7 cellular contexts compared by ENCODE assay signal in genomic region chr11:19951558-19952083, GRCh38.
DNase-seq lines count a peak whose midpoint lies in the region; ATAC-seq, FAIRE-seq and TF ChIP-seq lines count a peak whose summit lies in the region.

No MANE protein-coding gene starts in this region.

- H3K27me3 ChIP-seq in body of pancreas (no peaks in the 10 kb centered on the region), subcutaneous abdominal adipose tissue (ENCODE audit: control insufficient read depth in 5 of 5, insufficient read depth in 4 of 5, low read length in 5 of 5) (no peaks in the 10 kb centered on the region)

- TF ChIP-seq CTCF in body of pancreas (IDR thresholded peaks at IDR 0.05), result peak; percentile 35 to 91 (median 76)

- ATAC-seq in GM19455 (IDR thresholded peaks at IDR 0.05; ENCODE audit: unreplicated experiment) (peak; percentile 84), HG03432 (IDR thresholded peaks at IDR 0.05; ENCODE audit: unreplicated experiment) (peak; percentile 89), body of pancreas (peak; percentile 57)

- peak overlapping the region in 1 of 5 donors; percentile 24 for H3K9ac ChIP-seq in subcutaneous abdominal adipose tissue (ENCODE audit: low read length in 5 of 5)

- no peak overlapping the region for H3K4me3 ChIP-seq in body of pancreas
- H3K4me3 ChIP-seq in subcutaneous abdominal adipose tissue (ENCODE audit: low read depth in 1 of 5, low read length in 5 of 5), result peak overlapping the region in 4 of 5 donors; percentile 19 to 45 (median 36)

- 5 to 6% methylated on average over 5 of the region's 5 CpGs for WGBS in body of pancreas, 2 donors

- peak; percentile 65 for DNase-seq in EL
- DNase-seq in NCI-H69 (lab: John Stamatoyannopoulos, UW), result peak; percentile 86
- DNase-seq in body of pancreas, result peak in 1 of 4 donors; percentile 31

- intact Hi-C loops in body of pancreas (cut with DNase I), result no loop called here

- H3K4me1 ChIP-seq in body of pancreas (peaks cover 45% of the 10 kb centered on the region), subcutaneous abdominal adipose tissue (ENCODE audit: control insufficient read depth in 5 of 5, insufficient read depth in 5 of 5, low read length in 5 of 5) (peaks cover 0 to 22% (median 0%) of the 10 kb centered on the region in 5 donors)

- H3K36me3 ChIP-seq in body of pancreas (replicated peaks in 1 of 2; ENCODE audit: insufficient read depth in 1 of 2, low read depth in 2 of 2) (peaks cover 0 to 6% of the 10 kb centered on the region in 2 donors), subcutaneous abdominal adipose tissue (ENCODE audit: control insufficient read depth in 5 of 5, insufficient read depth in 5 of 5, low read length in 5 of 5) (peaks cover 0 to 9% (median 4%) of the 10 kb centered on the region in 5 donors)

- TF ChIP-seq POLR2A in body of pancreas (IDR thresholded peaks at IDR 0.05), result no peak

- H3K9me3 ChIP-seq in body of pancreas (no peaks in the 10 kb centered on the region), subcutaneous abdominal adipose tissue (ENCODE audit: control insufficient read depth in 5 of 5, low read length in 5 of 5) (no peaks in the 10 kb centered on the region)

- H3K27ac ChIP-seq in body of pancreas, result peak overlapping the region; percentile 13 to 74 (median 40)
- H3K27ac ChIP-seq in subcutaneous abdominal adipose tissue (ENCODE audit: low read depth, low read length), result no peak overlapping the region

- peak; percentile 69 for FAIRE-seq in islet of Langerhans (lab: Jason Lieb, UNC)

Comparison
In these comparisons a context has a peak if more than half of its experiments do, and no peak if none do; other contexts are left out.
1. H3K4me3 ChIP-seq: peak in subcutaneous abdominal adipose tissue (4 of 5); none in body of pancreas (0 of 2).
2. Peak in every context shown above with its lines, with median percentiles within 50 percentile points of each other: ATAC-seq.